In the genomic region with DNA sequence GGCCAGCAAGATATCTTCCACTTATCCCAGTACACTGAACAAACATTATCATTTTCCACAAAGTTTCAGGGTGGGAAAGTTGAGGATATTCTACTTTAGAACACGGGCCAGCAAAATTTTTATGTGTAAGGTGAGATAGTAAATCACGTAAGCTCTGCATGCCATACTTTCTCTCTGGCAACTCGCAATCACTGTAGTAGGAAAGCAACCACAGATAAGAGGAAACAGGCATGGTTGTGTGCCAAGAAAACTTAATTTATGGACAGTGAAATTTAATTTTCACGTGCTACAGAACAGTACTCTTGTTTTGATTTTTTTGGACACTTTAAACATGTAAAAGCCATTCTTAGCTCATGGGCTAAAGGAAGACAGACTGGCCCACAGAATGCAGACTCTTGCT, we compare ENCODE assay signal across 25 cellular contexts.
"Had no signal": no experiment of that assay in that cellular context is flagged by ENCODE, and none has a peak within 500 bp of the region (broad histone marks: within the 10 kb centered on the region; RNA-seq: fewer than 3 reads in every experiment).

No MANE protein-coding gene starts in this region.

- H3K27me3 ChIP-seq: heart left ventricle, pancreas, stomach had no signal

- H3K9me3 Mint-ChIP-seq: endodermal cell, neural crest cell had no signal

- DNase-seq: effector CD4-positive, alpha-beta T cell; endodermal cell; erythroblast; foreskin melanocyte; heart left ventricle; hippocampal formation; kidney glomerular epithelial cell; mammary epithelial cell; mucosa of descending colon; naive thymus-derived CD8-positive, alpha-beta T cell; nucleus accumbens; pancreas; right cardiac atrium; small intestine; stimulated activated CD4-positive, alpha-beta T cell treated with anti-CD3 and anti-CD28 coated beads, Interleukin-12 subunit alpha, Interleukin-12 subunit beta, amount 100 ng/mL, for 4 hours; stimulated activated naive CD4-positive, alpha-beta T cell; stomach; substantia nigra had no signal

- H3K27ac ChIP-seq: heart left ventricle, pancreas had no signal

- H3K36me3 Mint-ChIP-seq: naive thymus-derived CD8-positive, alpha-beta T cell had no signal

- ATAC-seq: heart left ventricle; left lobe of liver; mucosa of descending colon; naive thymus-derived CD8-positive, alpha-beta T cell; right cardiac atrium had no signal

- H3K36me3 ChIP-seq: heart left ventricle, pancreas, stomach had no signal

- H3K27ac Mint-ChIP-seq: endodermal cell; naive thymus-derived CD8-positive, alpha-beta T cell; progenitor cell of endocrine pancreas had no signal

- H3K4me1 Mint-ChIP-seq: naive thymus-derived CD8-positive, alpha-beta T cell; neural crest cell had no signal

- H3K4me3 Mint-ChIP-seq: endodermal cell; naive thymus-derived CD8-positive, alpha-beta T cell; neural crest cell had no signal

- FAIRE-seq: colon, endothelial cell of umbilical vein, islet of Langerhans, pancreas, small intestine, urothelium cell line had no signal

- H3K9me3 ChIP-seq: heart left ventricle, mucosa of descending colon, pancreas, stomach had no signal

- H3K4me1 ChIP-seq: pancreas had no signal

- H3K27me3 Mint-ChIP-seq: naive thymus-derived CD8-positive, alpha-beta T cell; progenitor cell of endocrine pancreas had no signal

- H3K4me3 ChIP-seq: heart left ventricle, mucosa of descending colon, pancreas, stomach had no signal
